ENCODE assay signal across 20 cellular contexts in the genomic region with DNA sequence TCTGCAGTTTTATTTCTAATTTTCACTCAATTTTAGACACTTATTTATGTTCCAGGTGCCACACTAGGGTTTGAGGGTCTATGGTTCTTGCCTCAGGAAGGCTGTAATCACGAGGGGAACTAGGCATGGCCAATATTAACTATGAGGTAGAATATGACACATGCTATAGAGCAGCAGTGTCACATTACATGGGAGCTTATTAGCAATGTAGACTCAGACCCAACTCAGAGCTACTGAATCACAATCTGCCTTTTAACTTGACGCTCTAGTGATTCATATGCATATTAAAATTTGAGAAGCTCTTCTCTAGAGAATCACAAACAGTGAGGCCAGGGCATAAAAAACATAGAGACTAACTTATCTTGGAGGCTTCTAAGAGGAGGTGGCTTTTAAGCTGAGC. TPM values are rescaled to one million over a fixed set of nuclear protein-coding genes. Genes with fewer than 3 reads are reported as not detected.
DNase-seq lines count a peak whose midpoint lies in the region; ATAC-seq and TF ChIP-seq lines count a peak whose summit lies in the region.
"Had no signal": no experiment of that assay in that cellular context is flagged by ENCODE, and none has a peak within 500 bp of the region (broad histone marks: within the 10 kb centered on the region; RNA-seq: fewer than 3 reads in every experiment).

No MANE protein-coding gene starts in this region.

- POLR2A ChIA-PET in CD4-positive, alpha-beta T cell (lab: Charles Lee) = no interaction called here

- no peak overlapping the region for H3K4me3 Mint-ChIP-seq in CD4-positive, alpha-beta T cell
- H3K4me3 Mint-ChIP-seq: activated CD4-positive, alpha-beta memory T cell treated with anti-CD3 and anti-CD28 coated beads for 36 hours; central memory CD8-positive, alpha-beta T cell; naive thymus-derived CD8-positive, alpha-beta T cell had no signal

- H3K79me2 ChIP-seq in mammary epithelial cell (ENCODE audit: insufficient read depth, low read length) (no peaks in the 10 kb centered on the region), MM.1S (ENCODE audit: low read length) (no peaks in the 10 kb centered on the region)

- no peak overlapping the region for H3K27ac Mint-ChIP-seq in CD4-positive, alpha-beta T cell
- H3K27ac Mint-ChIP-seq: activated CD4-positive, alpha-beta memory T cell treated with anti-CD3 and anti-CD28 coated beads for 36 hours; naive thymus-derived CD8-positive, alpha-beta T cell had no signal

- intact Hi-C loops in mammary epithelial cell (cut with micrococcal nuclease) = loop anchor here (5.0 kb wide), 1 partner anchor 492 kb away; no protein-coding TSS in a partner anchor
- intact Hi-C loops in CD4-positive, alpha-beta T cell (cut with DNase I, micrococcal nuclease) = no loop called here

- dilution Hi-C loops in mammary epithelial cell (cut with HindIII; ENCODE audit: low sequenced_read_pairs) = no loop called here

- BruUV-seq in mammary epithelial cell (replicated peaks; lab: Mats Ljungman, UMichigan) = no TSS peak

- H3K4me3 ChIP-seq in mammary epithelial cell (replicated peaks in 1 of 3; ENCODE audit: insufficient read depth in 1 of 3, low read depth in 2 of 3, low read length in 3 of 3) (no peak overlapping the region), MM.1S (ENCODE audit: low read length) (no peak overlapping the region)
- H3K4me3 ChIP-seq: lung, prostate gland, SK-N-MC, spleen, upper lobe of left lung had no signal

- no peaks in the 10 kb centered on the region for H4K20me1 ChIP-seq in mammary epithelial cell (ENCODE audit: insufficient read depth, low read length)
- H4K20me1 ChIP-seq in MM.1S (ENCODE audit: insufficient read depth, low read length) = no peaks in the 10 kb centered on the region

- CTCF ChIA-PET in mammary epithelial cell (lab: Charles Lee; ENCODE audit: low non-redundant PET) = interaction anchor here (0.5 kb wide), 1 partner anchor 814 kb away, joined by 4 read pairs; no protein-coding TSS in a partner anchor
- CTCF ChIA-PET in CD4-positive, alpha-beta T cell (lab: Charles Lee) = no interaction called here

- no peak for TF ChIP-seq CTCF in mammary epithelial cell (conservative IDR thresholded peaks at IDR 0.05 in 1 of 2, IDR thresholded peaks at IDR 0.05 in 1 of 2; ENCODE audit: extremely low read depth in 1 of 2, insufficient read depth in 1 of 2, low read depth in 1 of 2, low read length in 2 of 2)
- TF ChIP-seq CTCF in CD4-positive, alpha-beta T cell (IDR thresholded peaks at IDR 0.05) = no peak
- TF ChIP-seq CTCF in MM.1S (IDR thresholded peaks at IDR 0.05; ENCODE audit: low read length) = no peak

- peaks cover 63% of the 10 kb centered on the region for H3K27me3 Mint-ChIP-seq in CD4-positive, alpha-beta T cell

- no peak overlapping the region for H2AFZ ChIP-seq in mammary epithelial cell (ENCODE audit: low read depth, low read length)
- H2AFZ ChIP-seq in MM.1S (ENCODE audit: low read length) = no peak overlapping the region

- H3K9ac ChIP-seq in mammary epithelial cell (ENCODE audit: insufficient read depth, low read length) (no peak overlapping the region), MM.1S (ENCODE audit: low read length) (no peak overlapping the region)

- H3K4me2 ChIP-seq in mammary epithelial cell (ENCODE audit: insufficient read depth, low read depth, low read length) (peak overlapping the region; percentile 31), MM.1S (ENCODE audit: low read depth, low read length) (no peak overlapping the region)

- no peaks in the 10 kb centered on the region for H3K36me3 ChIP-seq in mammary epithelial cell (ENCODE audit: insufficient read depth, low read length)
- no peaks in the 10 kb centered on the region for H3K36me3 ChIP-seq in MM.1S (replicated peaks; ENCODE audit: insufficient read depth, low read length)
- H3K36me3 ChIP-seq: prostate gland, spleen, upper lobe of left lung had no signal

- H3K9me3 ChIP-seq in mammary epithelial cell (replicated peaks; ENCODE audit: insufficient read depth, low read length) (no peaks in the 10 kb centered on the region), MM.1S (replicated peaks; ENCODE audit: insufficient read depth, low read length) (no peaks in the 10 kb centered on the region)
- no peaks in the 10 kb centered on the region for H3K9me3 ChIP-seq in CD4-positive, alpha-beta T cell (ENCODE audit: control insufficient read depth, low read length)
- H3K9me3 ChIP-seq: prostate gland, upper lobe of left lung had no signal

- no peaks in the 10 kb centered on the region for H3F3A ChIP-seq in MM.1S (ENCODE audit: insufficient read depth, low read length)

- DNase-seq in GM03348 (ENCODE audit: low spot score) = peak; percentile 14
- peak; percentile 85 for DNase-seq in LHCN-M2 (ENCODE audit: low read depth)
- DNase-seq in mammary epithelial cell = peak; percentile 76
- DNase-seq in myocyte (ENCODE audit: low read depth) = peak; percentile 26
- DNase-seq in CD4-positive, alpha-beta T cell = no peak
- no peak for DNase-seq in MM.1S
- no peak for DNase-seq in cerebellum (ENCODE audit: low spot score)
- DNase-seq: activated CD4-positive, alpha-beta memory T cell treated with anti-CD3 and anti-CD28 coated beads for 36 hours; activated T-cell treated with anti-CD3 and anti-CD28 coated beads, Interleukin-2, amount 50 U/mL, for 48 hours; naive thymus-derived CD8-positive, alpha-beta T cell; NCI-H510A; spleen; stimulated activated naive CD4-positive, alpha-beta T cell; upper lobe of left lung had no signal

- ATAC-seq in CD4-positive, alpha-beta T cell (ENCODE audit: poor library complexity) = no peak
- ATAC-seq in HG02970 (IDR thresholded peaks at IDR 0.05; ENCODE audit: low FRiP score, unreplicated experiment) = no peak
- ATAC-seq: naive thymus-derived CD8-positive, alpha-beta T cell had no signal

- no peaks in the 10 kb centered on the region for H3K9me2 ChIP-seq in MM.1S (replicated peaks; ENCODE audit: insufficient read depth, low read length)

- no peaks in the 10 kb centered on the region for H3K4me1 Mint-ChIP-seq in CD4-positive, alpha-beta T cell (ENCODE audit: low read depth)
- H3K4me1 Mint-ChIP-seq: central memory CD8-positive, alpha-beta T cell; naive thymus-derived CD8-positive, alpha-beta T cell had no signal

- H3K4me1 ChIP-seq in mammary epithelial cell (ENCODE audit: insufficient read depth, low read length) (peaks cover 5% of the 10 kb centered on the region), MM.1S (ENCODE audit: low read length) (no peaks in the 10 kb centered on the region)
- H3K4me1 ChIP-seq: prostate gland, spleen, upper lobe of left lung had no signal

- no peaks in the 10 kb centered on the region for H3K36me3 Mint-ChIP-seq in CD4-positive, alpha-beta T cell (ENCODE audit: low read depth)
- H3K36me3 Mint-ChIP-seq: activated CD4-positive, alpha-beta memory T cell treated with anti-CD3 and anti-CD28 coated beads for 36 hours had no signal

- H3K27me3 ChIP-seq in mammary epithelial cell (ENCODE audit: insufficient read depth, low read length) (no peaks in the 10 kb centered on the region), MM.1S (replicated peaks; ENCODE audit: insufficient read depth, low read length) (no peaks in the 10 kb centered on the region)
- no peaks in the 10 kb centered on the region for H3K27me3 ChIP-seq in CD4-positive, alpha-beta T cell (ENCODE audit: control insufficient read depth, insufficient read depth, low read length)
- H3K27me3 ChIP-seq: upper lobe of left lung had no signal

- peaks cover 4% of the 10 kb centered on the region for H3K9me3 Mint-ChIP-seq in CD4-positive, alpha-beta T cell
- H3K9me3 Mint-ChIP-seq: activated CD4-positive, alpha-beta memory T cell treated with anti-CD3 and anti-CD28 coated beads for 36 hours; central memory CD8-positive, alpha-beta T cell had no signal

- WGBS in mammary epithelial cell (ENCODE audit: low coverage, missing lambda C conversion rate) = 11% methylated on average over 2 of the region's 2 CpGs

- in situ Hi-C loops in mammary epithelial cell (cut with MboI; ENCODE audit: low sequenced_read_pairs in 2 of 2) = no loop called here

- no peak overlapping the region for H3K27ac ChIP-seq in mammary epithelial cell (ENCODE audit: insufficient read depth, low read depth, low read length)
- H3K27ac ChIP-seq in CD4-positive, alpha-beta T cell (ENCODE audit: low read depth, low read length) = no peak overlapping the region
- H3K27ac ChIP-seq in MM.1S (ENCODE audit: low read length) = no peak overlapping the region
- H3K27ac ChIP-seq: C4-2B, prostate gland, SK-N-MC, spleen, upper lobe of left lung had no signal

RNA-seq across cellular contexts. Expression of a gene that starts 32.8 kb away (rescaled TPM):
- 176 and 195 TPM in 2 replicates for total RNA-seq in LHCN-M2 (2014; rRNA removed)
- 56.0 TPM for polyA plus RNA-seq in LHCN-M2 (2012)
- total RNA-seq in mammary epithelial cell = 100 to 1,000 TPM in 1 of 2 donors, 10 to 100 TPM in 1; 78.9 to 103 TPM
- 113 TPM for polyA plus RNA-seq in mammary epithelial cell
- 98.1 TPM for polyA minus RNA-seq in mammary epithelial cell
- 130 and 135 TPM in 2 replicates for total RNA-seq in myocyte
- 45.9 TPM for polyA plus RNA-seq in myocyte (2012)
- total RNA-seq in CD4-positive, alpha-beta T cell = 10 to 100 TPM; 36.0 to 37.6 TPM
- 86.5 TPM for total RNA-seq in cerebellum

Comparison
In these comparisons a context has a peak if more than half of its experiments do, and no peak if none do; other contexts are left out.
1. DNase-seq: peak in GM03348 (single experiment), LHCN-M2 (single experiment), mammary epithelial cell (single experiment) and myocyte (single experiment); none in CD4-positive, alpha-beta T cell (0 of 10), MM.1S (single experiment) and cerebellum (single experiment).